ENCODE assay signal across 8 cellular contexts in genomic region chr17:7930841-7931631, GRCh38. TPM values are rescaled to one million over a fixed set of nuclear protein-coding genes. Genes with fewer than 3 reads are reported as not detected.
DNase-seq lines count a peak whose midpoint lies in the region; ATAC-seq and TF ChIP-seq lines count a peak whose summit lies in the region.

No MANE protein-coding gene starts in this region.

- peaks cover 20% of the 10 kb centered on the region for H3K36me3 Mint-ChIP-seq in activated CD8-positive, alpha-beta memory T cell treated with anti-CD3 and anti-CD28 coated beads, Interleukin-2, amount 10 ng/mL, durations not matched to agents 7 days and 5 days
- H3K36me3 Mint-ChIP-seq in activated naive CD8-positive, alpha-beta T cell treated with anti-CD3 and anti-CD28 coated beads, Interleukin-2, amount 10 ng/mL, durations not matched to agents 7 days and 5 days: peaks cover 14% of the 10 kb centered on the region

- no peaks in the 10 kb centered on the region for H3K27me3 Mint-ChIP-seq in activated CD8-positive, alpha-beta memory T cell treated with anti-CD3 and anti-CD28 coated beads, Interleukin-2, amount 10 ng/mL, durations not matched to agents 7 days and 5 days
- no peaks in the 10 kb centered on the region for H3K27me3 Mint-ChIP-seq in activated naive CD8-positive, alpha-beta T cell treated with anti-CD3 and anti-CD28 coated beads, Interleukin-2, amount 10 ng/mL, durations not matched to agents 7 days and 5 days

- peaks cover 50% of the 10 kb centered on the region for H3K4me1 Mint-ChIP-seq in activated CD8-positive, alpha-beta memory T cell treated with anti-CD3 and anti-CD28 coated beads, Interleukin-2, amount 10 ng/mL, durations not matched to agents 7 days and 5 days
- peaks cover 32% of the 10 kb centered on the region for H3K4me1 Mint-ChIP-seq in activated naive CD8-positive, alpha-beta T cell treated with anti-CD3 and anti-CD28 coated beads, Interleukin-2, amount 10 ng/mL, durations not matched to agents 7 days and 5 days

- peaks cover 14 to 28% of the 10 kb centered on the region in 2 donors for H3K4me1 ChIP-seq in thoracic aorta (ENCODE audit: control insufficient read depth in 1 of 2, low read depth in 2 of 2)

- DNase-seq in activated CD8-positive, alpha-beta memory T cell treated with anti-CD3 and anti-CD28 coated beads, Interleukin-2, amount 10 ng/mL, durations not matched to agents 7 days and 5 days: peak; percentile 42
- DNase-seq in activated CD8-positive, alpha-beta memory T cell treated with anti-CD3 and anti-CD28 coated beads, Interleukin-2, amount 50 U/mL, for 4 hours: no peak
- DNase-seq in activated naive CD8-positive, alpha-beta T cell treated with anti-CD3 and anti-CD28 coated beads, Interleukin-2, amount 10 ng/mL, durations not matched to agents 7 days and 5 days: no peak
- DNase-seq in kidney epithelial cell (ENCODE audit: low read depth): no peak
- no peak for DNase-seq in thoracic aorta (ENCODE audit: low spot score)
- no peak for DNase-seq in activated CD4-positive, CD25-positive, alpha-beta regulatory T cell (lab: John Stamatoyannopoulos, UW)
- no peak for DNase-seq in Ammon's horn (ENCODE audit: low spot score)

- CTCF ChIA-PET in activated CD8-positive, alpha-beta memory T cell treated with anti-CD3 and anti-CD28 coated beads, Interleukin-2, amount 10 ng/mL, durations not matched to agents 7 days and 5 days (lab: Charles Lee): interaction anchor here (0.9 to 12.2 kb wide), 12 partner anchors 10 to 110 kb away, joined by 3 to 130 read pairs (median 6); partner anchors contain the start of gene RNF227

- H3K36me3 ChIP-seq in kidney epithelial cell (ENCODE audit: control insufficient read depth, insufficient read depth, low read length): no peaks in the 10 kb centered on the region
- H3K36me3 ChIP-seq in thoracic aorta: peaks cover 4% of the 10 kb centered on the region

- no peaks in the 10 kb centered on the region for H3K27me3 ChIP-seq in kidney epithelial cell (ENCODE audit: control insufficient read depth, insufficient read depth, low read length)
- H3K27me3 ChIP-seq in thoracic aorta (replicated peaks; ENCODE audit: insufficient read depth): no peaks in the 10 kb centered on the region

- POLR2A ChIA-PET in activated naive CD8-positive, alpha-beta T cell treated with anti-CD3 and anti-CD28 coated beads, Interleukin-2, amount 10 ng/mL, durations not matched to agents 7 days and 5 days (lab: Charles Lee): interaction anchor here (0.6 to 4.5 kb wide), 12 partner anchors 8 to 303 kb away, joined by 3 to 51 read pairs (median 4); partner anchors contain the start of genes RNF227, SAT2 and TP53

- TF ChIP-seq CTCF in kidney epithelial cell (IDR thresholded peaks at IDR 0.05; ENCODE audit: insufficient read depth, low read length, poor library complexity, severe bottlenecking) (no peak), thoracic aorta (IDR thresholded peaks at IDR 0.05) (no peak)

- H3K9me3 Mint-ChIP-seq in activated CD8-positive, alpha-beta memory T cell treated with anti-CD3 and anti-CD28 coated beads, Interleukin-2, amount 10 ng/mL, durations not matched to agents 7 days and 5 days (ENCODE audit: low read depth): no peaks in the 10 kb centered on the region
- H3K9me3 Mint-ChIP-seq in activated naive CD8-positive, alpha-beta T cell treated with anti-CD3 and anti-CD28 coated beads, Interleukin-2, amount 10 ng/mL, durations not matched to agents 7 days and 5 days: no peaks in the 10 kb centered on the region

- peak overlapping the region; percentile 97 for H3K27ac Mint-ChIP-seq in activated CD8-positive, alpha-beta memory T cell treated with anti-CD3 and anti-CD28 coated beads, Interleukin-2, amount 10 ng/mL, durations not matched to agents 7 days and 5 days
- H3K27ac Mint-ChIP-seq in activated naive CD8-positive, alpha-beta T cell treated with anti-CD3 and anti-CD28 coated beads, Interleukin-2, amount 10 ng/mL, durations not matched to agents 7 days and 5 days: peak overlapping the region; percentile 98

- H3K9me3 ChIP-seq in thoracic aorta: no peaks in the 10 kb centered on the region

- H3K27ac ChIP-seq in thoracic aorta: peak overlapping the region; percentile 37 to 72

- H3K4me3 Mint-ChIP-seq in activated CD8-positive, alpha-beta memory T cell treated with anti-CD3 and anti-CD28 coated beads, Interleukin-2, amount 10 ng/mL, durations not matched to agents 7 days and 5 days: peak overlapping the region; percentile 97
- peak overlapping the region; percentile 99 for H3K4me3 Mint-ChIP-seq in activated naive CD8-positive, alpha-beta T cell treated with anti-CD3 and anti-CD28 coated beads, Interleukin-2, amount 10 ng/mL, durations not matched to agents 7 days and 5 days

- H3K4me3 ChIP-seq in kidney epithelial cell (ENCODE audit: low read depth, low read length) (peak overlapping the region; percentile 62), thoracic aorta (peak overlapping the region; percentile 98)

- no peak for ATAC-seq in activated CD8-positive, alpha-beta memory T cell treated with anti-CD3 and anti-CD28 coated beads, Interleukin-2, amount 10 ng/mL, durations not matched to agents 7 days and 5 days
- ATAC-seq in activated naive CD8-positive, alpha-beta T cell treated with anti-CD3 and anti-CD28 coated beads, Interleukin-2, amount 10 ng/mL, durations not matched to agents 7 days and 5 days (ENCODE audit: low read depth): no peak
- ATAC-seq in thoracic aorta (ENCODE audit: insufficient number of reproducible peaks, low FRiP score, low read depth) (no peak), HG02970 (IDR thresholded peaks at IDR 0.05; ENCODE audit: low FRiP score, unreplicated experiment) (no peak)

RNA-seq across cellular contexts. Expression of gene TRAPPC1, which starts 0.7 kb away (rescaled TPM):
- 100 to 1,000 TPM; 216 to 245 TPM for total RNA-seq in activated CD8-positive, alpha-beta memory T cell treated with anti-CD3 and anti-CD28 coated beads, Interleukin-2, amount 10 ng/mL, durations not matched to agents 7 days and 5 days
- total RNA-seq in activated naive CD8-positive, alpha-beta T cell treated with anti-CD3 and anti-CD28 coated beads, Interleukin-2, amount 10 ng/mL, durations not matched to agents 7 days and 5 days: 100 to 1,000 TPM; 222 to 237 TPM
- total RNA-seq in kidney epithelial cell (45.5 and 51.6 TPM in 2 replicates), thoracic aorta (10 to 100 TPM; 14.6 to 36.1 TPM)

RNA-seq across cellular contexts. Expression of gene CNTROB, which starts 1.0 kb away (rescaled TPM):
- total RNA-seq in activated CD8-positive, alpha-beta memory T cell treated with anti-CD3 and anti-CD28 coated beads, Interleukin-2, amount 10 ng/mL, durations not matched to agents 7 days and 5 days: 10 to 100 TPM; 56.8 to 69.2 TPM
- total RNA-seq in activated naive CD8-positive, alpha-beta T cell treated with anti-CD3 and anti-CD28 coated beads, Interleukin-2, amount 10 ng/mL, durations not matched to agents 7 days and 5 days: 10 to 100 TPM; 57.3 to 62.7 TPM
- total RNA-seq in kidney epithelial cell: 19.2 and 20.1 TPM in 2 replicates
- 10 to 100 TPM; 11.2 to 42.9 TPM for total RNA-seq in thoracic aorta

RNA-seq across cellular contexts. Expression of gene KCNAB3, which starts 1.4 kb away (rescaled TPM):
- total RNA-seq in activated CD8-positive, alpha-beta memory T cell treated with anti-CD3 and anti-CD28 coated beads, Interleukin-2, amount 10 ng/mL, durations not matched to agents 7 days and 5 days: 1 to 10 TPM; 6.6 to 6.7 TPM
- 10 to 100 TPM; 10.6 to 12.5 TPM for total RNA-seq in activated naive CD8-positive, alpha-beta T cell treated with anti-CD3 and anti-CD28 coated beads, Interleukin-2, amount 10 ng/mL, durations not matched to agents 7 days and 5 days
- total RNA-seq in kidney epithelial cell (0.29 and 0.62 TPM in 2 replicates), thoracic aorta (not detected)

RNA-seq across cellular contexts. Expression of gene RNF227, which starts 14.9 kb away (rescaled TPM):
- 1 to 10 TPM; 2.8 to 3.9 TPM for total RNA-seq in activated CD8-positive, alpha-beta memory T cell treated with anti-CD3 and anti-CD28 coated beads, Interleukin-2, amount 10 ng/mL, durations not matched to agents 7 days and 5 days
- 1 to 10 TPM; 4.5 to 5.5 TPM for total RNA-seq in activated naive CD8-positive, alpha-beta T cell treated with anti-CD3 and anti-CD28 coated beads, Interleukin-2, amount 10 ng/mL, durations not matched to agents 7 days and 5 days
- total RNA-seq in kidney epithelial cell (1.5 and 3.9 TPM in 2 replicates), thoracic aorta (1 to 10 TPM; 3.3 to 5.4 TPM)

RNA-seq across cellular contexts. Expression of gene CHD3, which starts 42.4 kb away (rescaled TPM):
- 100 to 1,000 TPM; 139 to 147 TPM for total RNA-seq in activated CD8-positive, alpha-beta memory T cell treated with anti-CD3 and anti-CD28 coated beads, Interleukin-2, amount 10 ng/mL, durations not matched to agents 7 days and 5 days
- 100 to 1,000 TPM; 194 to 199 TPM for total RNA-seq in activated naive CD8-positive, alpha-beta T cell treated with anti-CD3 and anti-CD28 coated beads, Interleukin-2, amount 10 ng/mL, durations not matched to agents 7 days and 5 days
- 36.2 and 42.4 TPM in 2 replicates for total RNA-seq in kidney epithelial cell
- 100 to 1,000 TPM in 1 of 2 donors, 10 to 100 TPM in 1; 80.6 to 171 TPM for total RNA-seq in thoracic aorta
